In genomic region chr5:14270212-14270702, GRCh38 we compare ENCODE assay signal across 8 cellular contexts.
A peak's percentile ranks its signal among the peaks of the same experiment; 100 is the strongest.
DNase-seq lines count a peak whose midpoint lies in the region; ATAC-seq, FAIRE-seq and TF ChIP-seq lines count a peak whose summit lies in the region.

No MANE protein-coding gene starts in this region.

- no peak for TF ChIP-seq POLR2A in GM12892 (IDR thresholded peaks at IDR 0.05; ENCODE audit: low read depth, low read length)

- no peak overlapping the region for H3K4me3 ChIP-seq in left ventricle myocardium inferior

- no peak overlapping the region for H3K27ac Mint-ChIP-seq in activated CD8-positive, alpha-beta T cell treated with anti-CD3 and anti-CD28 coated beads for 36 hours

- peaks cover 12% of the 10 kb centered on the region for H3K27me3 Mint-ChIP-seq in activated CD8-positive, alpha-beta T cell treated with anti-CD3 and anti-CD28 coated beads for 36 hours

- H3K9me3 ChIP-seq in left ventricle myocardium inferior (replicated peaks) = no peaks in the 10 kb centered on the region

- POLR2A ChIA-PET in activated CD8-positive, alpha-beta T cell treated with anti-CD3 and anti-CD28 coated beads for 36 hours (lab: Charles Lee) = interaction anchor here (0.6 to 1.0 kb wide), 2 partner anchors 84 to 292 kb away, joined by 3 read pairs; no protein-coding TSS in a partner anchor

- peaks cover 4% of the 10 kb centered on the region for H3K4me1 Mint-ChIP-seq in activated CD8-positive, alpha-beta T cell treated with anti-CD3 and anti-CD28 coated beads for 36 hours (ENCODE audit: low read depth)

- H3K4me3 Mint-ChIP-seq in activated CD8-positive, alpha-beta T cell treated with anti-CD3 and anti-CD28 coated beads for 36 hours = no peak overlapping the region

- DNase-seq in A172 (ENCODE audit: low spot score) = peak; percentile 88
- no peak for DNase-seq in GM12892 (ENCODE audit: insufficient read length)
- DNase-seq in NCI-H2227 (lab: John Stamatoyannopoulos, UW; ENCODE audit: unreplicated experiment) = peak; percentile 74
- peak; percentile 6 for DNase-seq in activated CD8-positive, alpha-beta T cell treated with anti-CD3 and anti-CD28 coated beads for 36 hours
- no peak for DNase-seq in left ventricle myocardium inferior
- no peak for DNase-seq in sciatic nerve (ENCODE audit: low spot score)

- peak; percentile 53 for ATAC-seq in HG03378 (IDR thresholded peaks at IDR 0.05; ENCODE audit: unreplicated experiment)
- peak; percentile 47 for ATAC-seq in activated CD8-positive, alpha-beta T cell treated with anti-CD3 and anti-CD28 coated beads for 36 hours
- peak; percentile 92 for ATAC-seq in sciatic nerve
- no peak for ATAC-seq in HG03108 (IDR thresholded peaks at IDR 0.05; ENCODE audit: unreplicated experiment)

- intact Hi-C loops in activated CD8-positive, alpha-beta T cell treated with anti-CD3 and anti-CD28 coated beads for 36 hours (cut with micrococcal nuclease) = loop anchor here (2.0 to 5.0 kb wide), 2 partner anchors 153 to 283 kb away; no protein-coding TSS in a partner anchor
- intact Hi-C loops in left ventricle myocardium inferior (cut with micrococcal nuclease) (loop anchor here (2.0 kb wide), 1 partner anchor 161 kb away; no protein-coding TSS in a partner anchor), sciatic nerve (cut with DNase I) (no loop called here)

- peak; percentile 87 for TF ChIP-seq CTCF in activated CD8-positive, alpha-beta T cell treated with anti-CD3 and anti-CD28 coated beads for 36 hours (IDR thresholded peaks at IDR 0.05)
- TF ChIP-seq CTCF in left ventricle myocardium inferior (IDR thresholded peaks at IDR 0.05; ENCODE audit: borderline replicate concordance) = peak; percentile 91

- FAIRE-seq in GM12892 (lab: Jason Lieb, UNC) = peak; percentile 74

- H3K36me3 Mint-ChIP-seq in activated CD8-positive, alpha-beta T cell treated with anti-CD3 and anti-CD28 coated beads for 36 hours (ENCODE audit: low read depth) = no peaks in the 10 kb centered on the region

- peaks cover 71% of the 10 kb centered on the region for H3K4me1 ChIP-seq in left ventricle myocardium inferior

- H3K9me3 Mint-ChIP-seq in activated CD8-positive, alpha-beta T cell treated with anti-CD3 and anti-CD28 coated beads for 36 hours = no peaks in the 10 kb centered on the region

- H3K27me3 ChIP-seq in left ventricle myocardium inferior (ENCODE audit: low read depth) = no peaks in the 10 kb centered on the region

- H3K36me3 ChIP-seq in left ventricle myocardium inferior = peaks cover 4% of the 10 kb centered on the region

- CTCF ChIA-PET in activated CD8-positive, alpha-beta T cell treated with anti-CD3 and anti-CD28 coated beads for 36 hours (lab: Charles Lee) = interaction anchor here (0.6 to 2.8 kb wide), 33 partner anchors 9 to 378 kb away, joined by 3 to 25 read pairs (median 4); no protein-coding TSS in a partner anchor

- H3K27ac ChIP-seq in left ventricle myocardium inferior (replicated peaks) = peak overlapping the region; percentile 86

Comparison
In these comparisons a context has a peak if more than half of its experiments do, and no peak if none do; other contexts are left out.
1. DNase-seq: peak in A172 (single experiment), NCI-H2227 (single experiment) and activated CD8-positive, alpha-beta T cell treated with anti-CD3 and anti-CD28 coated beads for 36 hours (single experiment); none in GM12892 (single experiment), left ventricle myocardium inferior (single experiment) and sciatic nerve (single experiment).